1 cellular context compared by ENCODE assay signal in the genomic region with DNA sequence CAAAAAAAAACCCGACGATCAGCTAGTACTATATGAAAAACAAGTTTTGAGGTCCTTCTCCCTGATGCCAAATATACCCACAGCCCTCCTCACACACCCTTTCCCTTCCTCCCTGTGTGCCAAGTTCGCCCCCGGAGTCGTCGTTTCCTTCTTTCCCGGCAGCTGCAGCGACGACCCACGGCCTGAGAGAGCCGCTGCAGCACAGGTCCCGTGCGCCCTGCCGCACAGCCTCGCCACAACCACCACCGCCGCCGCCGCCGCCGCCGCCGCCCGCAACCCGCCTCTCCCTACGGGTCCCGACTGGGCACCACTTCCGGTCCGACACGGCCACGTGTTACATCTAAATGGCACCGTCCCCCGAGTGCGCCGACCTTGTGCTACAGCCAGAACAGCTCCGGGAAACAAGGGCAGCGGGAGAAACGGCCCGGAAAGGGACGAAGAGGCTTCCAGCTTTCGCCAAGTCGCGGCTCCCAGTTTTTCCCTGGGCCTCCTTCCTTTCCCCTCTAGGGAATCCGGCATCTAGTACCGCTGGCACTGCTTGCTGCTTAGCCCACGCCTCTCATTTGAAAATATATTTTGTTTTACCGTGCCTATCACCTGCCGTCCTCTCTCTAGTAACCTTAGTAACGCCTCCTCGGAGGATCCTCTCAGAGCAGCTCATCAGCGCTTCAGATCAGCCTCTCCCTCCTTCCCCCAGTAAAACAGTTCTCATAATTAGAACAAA.
TF ChIP-seq lines count a peak whose summit lies in the region.

A gene with protein sequence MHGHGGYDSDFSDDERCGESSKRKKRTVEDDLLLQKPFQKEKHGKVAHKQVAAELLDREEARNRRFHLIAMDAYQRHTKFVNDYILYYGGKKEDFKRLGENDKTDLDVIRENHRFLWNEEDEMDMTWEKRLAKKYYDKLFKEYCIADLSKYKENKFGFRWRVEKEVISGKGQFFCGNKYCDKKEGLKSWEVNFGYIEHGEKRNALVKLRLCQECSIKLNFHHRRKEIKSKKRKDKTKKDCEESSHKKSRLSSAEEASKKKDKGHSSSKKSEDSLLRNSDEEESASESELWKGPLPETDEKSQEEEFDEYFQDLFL (minus strand): TSS at position 315 of the 724 bp plus-strand sequence. CDS start 2,486 bp downstream, outside the sequence.

TF ChIP-seq in HepG2, 621 proteins besides CTCF, POLR2A, EP300 and RAD21 (continued from another document):
- TF ChIP-seq ZNF773 (CRISPR knock-in tag; IDR thresholded peaks at IDR 0.05; ENCODE audit: borderline replicate concordance) (peak; percentile 83; the same call in 1 of the 2 replicates), HNRNPH1 (optimal IDR thresholded peaks at IDR 0.05; ENCODE audit: low read depth, low read length) (no peak), MTF1 (CRISPR knock-in tag; IDR thresholded peaks at IDR 0.05) (no peak), NFE2 (CRISPR knock-in tag; IDR thresholded peaks at IDR 0.05) (no peak), CBX5 (CRISPR knock-in tag; IDR thresholded peaks at IDR 0.05; ENCODE audit: borderline replicate concordance) (peak; percentile 98; the same call in 1 of the 2 replicates), STAT5B (CRISPR knock-in tag; IDR thresholded peaks at IDR 0.05) (peak; percentile 80; the same call in 1 of the 2 replicates), RFXAP (CRISPR knock-in tag; IDR thresholded peaks at IDR 0.05; ENCODE audit: borderline replicate concordance) (peak; percentile 73), ZNF747 (CRISPR knock-in tag; IDR thresholded peaks at IDR 0.05; ENCODE audit: borderline replicate concordance) (peak; percentile 94; the same call in 1 of the 2 replicates), PAF1 (CRISPR knock-in tag; IDR thresholded peaks at IDR 0.05) (no peak), BRD4 (CRISPR knock-in tag; IDR thresholded peaks at IDR 0.05) (peak; percentile 96), MTF2 (CRISPR knock-in tag; IDR thresholded peaks at IDR 0.05; ENCODE audit: borderline replicate concordance) (peak; percentile 99), HMG20B (CRISPR knock-in tag; conservative IDR thresholded peaks at IDR 0.05) (peak; percentile 58; the same call in 1 of the 2 replicates), ZNF768 (CRISPR knock-in tag; IDR thresholded peaks at IDR 0.05) (peak; percentile 86), ZBTB20 (CRISPR knock-in tag; IDR thresholded peaks at IDR 0.05; ENCODE audit: borderline replicate concordance, low read depth) (peak; percentile 55; the same call in 1 of the 2 replicates), STAG1 (CRISPR knock-in tag; IDR thresholded peaks at IDR 0.05) (peak; percentile 46), NFIC (IDR thresholded peaks at IDR 0.05; ENCODE audit: low read length) (no peak), ZNF782 (CRISPR knock-in tag; IDR thresholded peaks at IDR 0.05; ENCODE audit: borderline replicate concordance) (peak; percentile 74; the same call in 1 of the 2 replicates), PAX8 (CRISPR knock-in tag; IDR thresholded peaks at IDR 0.05; ENCODE audit: borderline replicate concordance) (0 out of 2 replicates have a peak, but pooled peaks have one; percentile 35), RBM39 (IDR thresholded peaks at IDR 0.05; ENCODE audit: low read depth, low read length, poor library complexity, severe bottlenecking) (peak; percentile 92), ZSCAN22 (CRISPR knock-in tag; IDR thresholded peaks at IDR 0.05) (0 out of 2 replicates have a peak, but pooled peaks have one; percentile 30), KLF9 (CRISPR knock-in tag; IDR thresholded peaks at IDR 0.05; ENCODE audit: low read depth) (no peak; the same call in 1 of the 2 replicates), EHMT2 (IDR thresholded peaks at IDR 0.05; ENCODE audit: borderline replicate concordance, low read depth, low read length) (peak; percentile 93; the same call in 1 of the 2 replicates), ZNF343 (CRISPR knock-in tag; IDR thresholded peaks at IDR 0.05) (no peak), ATF7-NPFF (CRISPR knock-in tag; IDR thresholded peaks at IDR 0.05; ENCODE audit: low read depth) (peak; percentile 86), PHF5A (CRISPR knock-in tag; IDR thresholded peaks at IDR 0.05; ENCODE audit: low read depth, unreplicated experiment) (peak; percentile 89)
- TF ChIP-seq, protein P1, sequence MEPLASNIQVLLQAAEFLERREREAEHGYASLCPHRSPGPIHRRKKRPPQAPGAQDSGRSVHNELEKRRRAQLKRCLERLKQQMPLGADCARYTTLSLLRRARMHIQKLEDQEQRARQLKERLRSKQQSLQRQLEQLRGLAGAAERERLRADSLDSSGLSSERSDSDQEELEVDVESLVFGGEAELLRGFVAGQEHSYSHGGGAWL (CRISPR knock-in tag; IDR thresholded peaks at IDR 0.05) = peak; percentile 69
- TF ChIP-seq, protein P2, sequence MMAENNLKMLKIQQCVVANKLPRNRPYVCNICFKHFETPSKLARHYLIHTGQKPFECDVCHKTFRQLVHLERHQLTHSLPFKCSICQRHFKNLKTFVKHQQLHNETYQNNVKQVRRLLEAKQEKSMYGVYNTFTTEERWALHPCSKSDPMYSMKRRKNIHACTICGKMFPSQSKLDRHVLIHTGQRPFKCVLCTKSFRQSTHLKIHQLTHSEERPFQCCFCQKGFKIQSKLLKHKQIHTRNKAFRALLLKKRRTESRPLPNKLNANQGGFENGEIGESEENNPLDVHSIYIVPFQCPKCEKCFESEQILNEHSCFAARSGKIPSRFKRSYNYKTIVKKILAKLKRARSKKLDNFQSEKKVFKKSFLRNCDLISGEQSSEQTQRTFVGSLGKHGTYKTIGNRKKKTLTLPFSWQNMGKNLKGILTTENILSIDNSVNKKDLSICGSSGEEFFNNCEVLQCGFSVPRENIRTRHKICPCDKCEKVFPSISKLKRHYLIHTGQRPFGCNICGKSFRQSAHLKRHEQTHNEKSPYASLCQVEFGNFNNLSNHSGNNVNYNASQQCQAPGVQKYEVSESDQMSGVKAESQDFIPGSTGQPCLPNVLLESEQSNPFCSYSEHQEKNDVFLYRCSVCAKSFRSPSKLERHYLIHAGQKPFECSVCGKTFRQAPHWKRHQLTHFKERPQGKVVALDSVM (CRISPR knock-in tag; IDR thresholded peaks at IDR 0.05) = peak; percentile 47
